In genomic region chr16:4182581-4183257, GRCh38 we compare ENCODE assay signal across 8 cellular contexts. TPM values are rescaled to one million over a fixed set of nuclear protein-coding genes. Genes with fewer than 3 reads are reported as not detected.
DNase-seq lines count a peak whose midpoint lies in the region; ATAC-seq and TF ChIP-seq lines count a peak whose summit lies in the region.

No MANE protein-coding gene starts in this region.

- no peak for TF ChIP-seq POLR2A in sigmoid colon (IDR thresholded peaks at IDR 0.05)

- WGBS in sigmoid colon, 2 donors: 85 to 88% methylated on average over 24 of the region's 24 CpGs

- intact Hi-C loops in sigmoid colon (cut with DNase I): loop anchor here (1.0 to 10.0 kb wide), 3 partner anchors 66 to 198 kb away; partner anchors contain the start of gene ADCY9

- H4K20me1 ChIP-seq in fibroblast of lung (ENCODE audit: control insufficient read depth, extremely low read depth, insufficient read depth, low read length): no peaks in the 10 kb centered on the region

- H3K9ac ChIP-seq in SK-N-MC (ENCODE audit: insufficient read length) (peak overlapping the region; percentile 75), fibroblast of lung (ENCODE audit: insufficient read depth, low read length) (peak overlapping the region; percentile 86)

- H3K36me3 ChIP-seq in SK-N-MC (ENCODE audit: insufficient read depth, low read length): no peaks in the 10 kb centered on the region
- H3K36me3 ChIP-seq in fibroblast of lung (ENCODE audit: control insufficient read depth, insufficient read depth, low read length): no peaks in the 10 kb centered on the region
- H3K36me3 ChIP-seq in sigmoid colon: no peaks in the 10 kb centered on the region

- H3K4me3 ChIP-seq in SK-N-MC (peak overlapping the region; percentile 80), fibroblast of lung (replicated peaks in 1 of 4; ENCODE audit: control extremely low read depth in 1 of 4, insufficient read depth in 1 of 4, low read depth in 3 of 4, low read length in 4 of 4) (peak overlapping the region; percentile 47 to 76 (median 52)), sigmoid colon (peak overlapping the region; percentile 59 to 80 (median 62))

- H2AFZ ChIP-seq in fibroblast of lung (ENCODE audit: low read length): no peak overlapping the region

- no peak for TF ChIP-seq EP300 in sigmoid colon (IDR thresholded peaks at IDR 0.05)

- H3K79me2 ChIP-seq in fibroblast of lung (ENCODE audit: control insufficient read depth, insufficient read depth, low read length): no peaks in the 10 kb centered on the region

- H3K9me3 ChIP-seq in SK-N-MC (ENCODE audit: low read depth, low read length) (no peaks in the 10 kb centered on the region), fibroblast of lung (ENCODE audit: control insufficient read depth, insufficient read depth, low read depth, low read length) (no peaks in the 10 kb centered on the region), sigmoid colon (no peaks in the 10 kb centered on the region)

- DNase-seq in SK-N-MC (ENCODE audit: low read depth, low spot score): peak; percentile 22
- no peak for DNase-seq in fibroblast of lung (ENCODE audit: low read depth in 2 of 2)
- DNase-seq in sigmoid colon: no peak
- no peak for DNase-seq in retina
- DNase-seq in anterior cingulate cortex (lab: John Stamatoyannopoulos, UW): no peak

- no peak for TF ChIP-seq CTCF in fibroblast of lung (conservative IDR thresholded peaks at IDR 0.05 in 1 of 2, IDR thresholded peaks at IDR 0.05 in 1 of 2; ENCODE audit: low read depth in 1 of 2, low read length in 2 of 2)
- TF ChIP-seq CTCF in sigmoid colon (IDR thresholded peaks at IDR 0.05): no peak

- peak; percentile 29 for ATAC-seq in GM18858 (IDR thresholded peaks at IDR 0.05; ENCODE audit: unreplicated experiment)
- ATAC-seq in HG02870 (IDR thresholded peaks at IDR 0.05; ENCODE audit: unreplicated experiment): peak; percentile 35
- no peak for ATAC-seq in GM18868 (IDR thresholded peaks at IDR 0.05; ENCODE audit: unreplicated experiment)

- no peaks in the 10 kb centered on the region for H3K27me3 ChIP-seq in fibroblast of lung (ENCODE audit: control insufficient read depth, insufficient read depth, low read length)
- no peaks in the 10 kb centered on the region for H3K27me3 ChIP-seq in sigmoid colon

- H3K27ac ChIP-seq in SK-N-MC: peak overlapping the region; percentile 86
- peak overlapping the region; percentile 89 for H3K27ac ChIP-seq in fibroblast of lung (ENCODE audit: insufficient read depth, low read length)
- H3K27ac ChIP-seq in sigmoid colon: peak overlapping the region; percentile 93 to 99 (median 94)

- H3K4me1 ChIP-seq in fibroblast of lung (ENCODE audit: control insufficient read depth, extremely low read depth, insufficient read depth, low read length) (peaks cover 2% of the 10 kb centered on the region), sigmoid colon (peaks cover 0 to 8% (median 7%) of the 10 kb centered on the region in 4 donors)

- H3K4me2 ChIP-seq in fibroblast of lung (ENCODE audit: extremely low read depth, insufficient read depth, low read length): peak overlapping the region; percentile 70

RNA-seq across cellular contexts. Expression of gene SRL, which starts 59.2 kb away (rescaled TPM):
- total RNA-seq in fibroblast of lung (under 0.01 and 0.17 TPM in 2 replicates), sigmoid colon (under 1 TPM; 0.33 to 0.83 (median 0.63) TPM)
- polyA plus RNA-seq in fibroblast of lung (0.07 TPM in 2 replicates), sigmoid colon (1 to 10 TPM in 1 of 3 donors, under 1 TPM in 2; 0.46 to 1.2 (median 0.60) TPM)
- polyA plus RNA-seq in fibroblast of lung (2012): 0.03 and 0.06 TPM in 2 replicates
- not detected in 2 replicates for polyA minus RNA-seq in fibroblast of lung (ENCODE audit: low replicate concordance)
